Comparison of ENCODE assay signal across 1 cellular context in the genomic region with DNA sequence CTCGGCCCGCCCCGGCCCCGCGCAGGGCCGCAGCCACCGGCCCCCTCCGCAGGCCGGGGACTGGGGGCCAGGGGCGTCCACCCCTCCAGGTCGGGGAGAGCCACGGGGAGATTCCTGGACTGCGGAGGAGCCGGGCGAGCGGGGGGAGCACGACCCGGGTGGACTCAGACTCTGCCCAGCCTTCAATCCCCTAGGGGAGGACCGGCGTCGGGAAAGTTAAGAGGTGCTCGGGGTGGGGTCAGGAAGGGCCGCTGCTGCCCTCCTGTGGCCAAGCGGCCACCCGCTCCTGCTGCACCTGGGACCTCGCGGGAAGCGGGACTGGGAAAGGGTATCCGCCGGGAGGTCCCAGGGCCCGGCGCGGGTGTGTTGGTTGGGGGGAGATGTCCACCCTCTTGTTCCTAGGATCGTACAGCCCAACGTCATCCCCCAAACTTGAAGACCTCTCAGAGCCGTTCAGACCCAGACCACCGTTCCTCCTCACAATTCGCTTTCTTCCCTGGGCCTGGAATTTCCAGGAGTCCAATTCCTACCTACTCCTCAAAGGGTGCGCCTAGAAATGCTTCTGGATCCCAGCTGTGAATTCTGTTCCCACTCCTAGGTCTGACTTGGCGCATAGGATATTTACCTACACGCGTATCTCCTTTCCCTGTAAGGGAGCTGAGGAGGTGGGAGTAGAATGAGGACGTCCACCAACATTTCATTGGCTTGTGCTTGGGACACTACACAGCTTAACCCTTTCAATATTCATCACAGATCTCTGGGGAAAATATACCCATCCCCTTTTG.
TF ChIP-seq lines count a peak whose summit lies in the region.

No MANE protein-coding gene starts in this region.

TF ChIP-seq in K562, 482 proteins besides CTCF, POLR2A, EP300 and RAD21 (continued from another document and continues in another):
- TF ChIP-seq, protein P1, sequence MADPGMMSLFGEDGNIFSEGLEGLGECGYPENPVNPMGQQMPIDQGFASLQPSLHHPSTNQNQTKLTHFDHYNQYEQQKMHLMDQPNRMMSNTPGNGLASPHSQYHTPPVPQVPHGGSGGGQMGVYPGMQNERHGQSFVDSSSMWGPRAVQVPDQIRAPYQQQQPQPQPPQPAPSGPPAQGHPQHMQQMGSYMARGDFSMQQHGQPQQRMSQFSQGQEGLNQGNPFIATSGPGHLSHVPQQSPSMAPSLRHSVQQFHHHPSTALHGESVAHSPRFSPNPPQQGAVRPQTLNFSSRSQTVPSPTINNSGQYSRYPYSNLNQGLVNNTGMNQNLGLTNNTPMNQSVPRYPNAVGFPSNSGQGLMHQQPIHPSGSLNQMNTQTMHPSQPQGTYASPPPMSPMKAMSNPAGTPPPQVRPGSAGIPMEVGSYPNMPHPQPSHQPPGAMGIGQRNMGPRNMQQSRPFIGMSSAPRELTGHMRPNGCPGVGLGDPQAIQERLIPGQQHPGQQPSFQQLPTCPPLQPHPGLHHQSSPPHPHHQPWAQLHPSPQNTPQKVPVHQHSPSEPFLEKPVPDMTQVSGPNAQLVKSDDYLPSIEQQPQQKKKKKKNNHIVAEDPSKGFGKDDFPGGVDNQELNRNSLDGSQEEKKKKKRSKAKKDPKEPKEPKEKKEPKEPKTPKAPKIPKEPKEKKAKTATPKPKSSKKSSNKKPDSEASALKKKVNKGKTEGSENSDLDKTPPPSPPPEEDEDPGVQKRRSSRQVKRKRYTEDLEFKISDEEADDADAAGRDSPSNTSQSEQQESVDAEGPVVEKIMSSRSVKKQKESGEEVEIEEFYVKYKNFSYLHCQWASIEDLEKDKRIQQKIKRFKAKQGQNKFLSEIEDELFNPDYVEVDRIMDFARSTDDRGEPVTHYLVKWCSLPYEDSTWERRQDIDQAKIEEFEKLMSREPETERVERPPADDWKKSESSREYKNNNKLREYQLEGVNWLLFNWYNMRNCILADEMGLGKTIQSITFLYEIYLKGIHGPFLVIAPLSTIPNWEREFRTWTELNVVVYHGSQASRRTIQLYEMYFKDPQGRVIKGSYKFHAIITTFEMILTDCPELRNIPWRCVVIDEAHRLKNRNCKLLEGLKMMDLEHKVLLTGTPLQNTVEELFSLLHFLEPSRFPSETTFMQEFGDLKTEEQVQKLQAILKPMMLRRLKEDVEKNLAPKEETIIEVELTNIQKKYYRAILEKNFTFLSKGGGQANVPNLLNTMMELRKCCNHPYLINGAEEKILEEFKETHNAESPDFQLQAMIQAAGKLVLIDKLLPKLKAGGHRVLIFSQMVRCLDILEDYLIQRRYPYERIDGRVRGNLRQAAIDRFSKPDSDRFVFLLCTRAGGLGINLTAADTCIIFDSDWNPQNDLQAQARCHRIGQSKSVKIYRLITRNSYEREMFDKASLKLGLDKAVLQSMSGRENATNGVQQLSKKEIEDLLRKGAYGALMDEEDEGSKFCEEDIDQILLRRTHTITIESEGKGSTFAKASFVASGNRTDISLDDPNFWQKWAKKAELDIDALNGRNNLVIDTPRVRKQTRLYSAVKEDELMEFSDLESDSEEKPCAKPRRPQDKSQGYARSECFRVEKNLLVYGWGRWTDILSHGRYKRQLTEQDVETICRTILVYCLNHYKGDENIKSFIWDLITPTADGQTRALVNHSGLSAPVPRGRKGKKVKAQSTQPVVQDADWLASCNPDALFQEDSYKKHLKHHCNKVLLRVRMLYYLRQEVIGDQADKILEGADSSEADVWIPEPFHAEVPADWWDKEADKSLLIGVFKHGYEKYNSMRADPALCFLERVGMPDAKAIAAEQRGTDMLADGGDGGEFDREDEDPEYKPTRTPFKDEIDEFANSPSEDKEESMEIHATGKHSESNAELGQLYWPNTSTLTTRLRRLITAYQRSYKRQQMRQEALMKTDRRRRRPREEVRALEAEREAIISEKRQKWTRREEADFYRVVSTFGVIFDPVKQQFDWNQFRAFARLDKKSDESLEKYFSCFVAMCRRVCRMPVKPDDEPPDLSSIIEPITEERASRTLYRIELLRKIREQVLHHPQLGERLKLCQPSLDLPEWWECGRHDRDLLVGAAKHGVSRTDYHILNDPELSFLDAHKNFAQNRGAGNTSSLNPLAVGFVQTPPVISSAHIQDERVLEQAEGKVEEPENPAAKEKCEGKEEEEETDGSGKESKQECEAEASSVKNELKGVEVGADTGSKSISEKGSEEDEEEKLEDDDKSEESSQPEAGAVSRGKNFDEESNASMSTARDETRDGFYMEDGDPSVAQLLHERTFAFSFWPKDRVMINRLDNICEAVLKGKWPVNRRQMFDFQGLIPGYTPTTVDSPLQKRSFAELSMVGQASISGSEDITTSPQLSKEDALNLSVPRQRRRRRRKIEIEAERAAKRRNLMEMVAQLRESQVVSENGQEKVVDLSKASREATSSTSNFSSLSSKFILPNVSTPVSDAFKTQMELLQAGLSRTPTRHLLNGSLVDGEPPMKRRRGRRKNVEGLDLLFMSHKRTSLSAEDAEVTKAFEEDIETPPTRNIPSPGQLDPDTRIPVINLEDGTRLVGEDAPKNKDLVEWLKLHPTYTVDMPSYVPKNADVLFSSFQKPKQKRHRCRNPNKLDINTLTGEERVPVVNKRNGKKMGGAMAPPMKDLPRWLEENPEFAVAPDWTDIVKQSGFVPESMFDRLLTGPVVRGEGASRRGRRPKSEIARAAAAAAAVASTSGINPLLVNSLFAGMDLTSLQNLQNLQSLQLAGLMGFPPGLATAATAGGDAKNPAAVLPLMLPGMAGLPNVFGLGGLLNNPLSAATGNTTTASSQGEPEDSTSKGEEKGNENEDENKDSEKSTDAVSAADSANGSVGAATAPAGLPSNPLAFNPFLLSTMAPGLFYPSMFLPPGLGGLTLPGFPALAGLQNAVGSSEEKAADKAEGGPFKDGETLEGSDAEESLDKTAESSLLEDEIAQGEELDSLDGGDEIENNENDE (IDR thresholded peaks at IDR 0.05; ENCODE audit: low read depth, low read length), result no peak
- no peak for TF ChIP-seq TCFL5 (CRISPR knock-in tag; conservative IDR thresholded peaks at IDR 0.05)
- no peak for TF ChIP-seq CBX5 (IDR thresholded peaks at IDR 0.05; ENCODE audit: borderline replicate concordance, low read depth)
- no peak for TF ChIP-seq ATF1 (CRISPR knock-in tag; IDR thresholded peaks at IDR 0.05)
- TF ChIP-seq ATF1 (tag; IDR thresholded peaks at IDR 0.05), result peak; percentile 31
- TF ChIP-seq SUPT5H (IDR thresholded peaks at IDR 0.05), result no peak
- no peak; the same call in 1 of the 2 replicates for TF ChIP-seq LCOR (CRISPR knock-in tag; IDR thresholded peaks at IDR 0.05)
- no peak for TF ChIP-seq EHMT2 (IDR thresholded peaks at IDR 0.05)
- TF ChIP-seq LEF1 (IDR thresholded peaks at IDR 0.05), result no peak
- TF ChIP-seq RBFOX2 (IDR thresholded peaks at IDR 0.05; ENCODE audit: low read depth, low read length), result peak; percentile 43
- TF ChIP-seq ZNF347 (CRISPR knock-in tag; IDR thresholded peaks at IDR 0.05; ENCODE audit: low read depth), result no peak
- TF ChIP-seq, protein P2, sequence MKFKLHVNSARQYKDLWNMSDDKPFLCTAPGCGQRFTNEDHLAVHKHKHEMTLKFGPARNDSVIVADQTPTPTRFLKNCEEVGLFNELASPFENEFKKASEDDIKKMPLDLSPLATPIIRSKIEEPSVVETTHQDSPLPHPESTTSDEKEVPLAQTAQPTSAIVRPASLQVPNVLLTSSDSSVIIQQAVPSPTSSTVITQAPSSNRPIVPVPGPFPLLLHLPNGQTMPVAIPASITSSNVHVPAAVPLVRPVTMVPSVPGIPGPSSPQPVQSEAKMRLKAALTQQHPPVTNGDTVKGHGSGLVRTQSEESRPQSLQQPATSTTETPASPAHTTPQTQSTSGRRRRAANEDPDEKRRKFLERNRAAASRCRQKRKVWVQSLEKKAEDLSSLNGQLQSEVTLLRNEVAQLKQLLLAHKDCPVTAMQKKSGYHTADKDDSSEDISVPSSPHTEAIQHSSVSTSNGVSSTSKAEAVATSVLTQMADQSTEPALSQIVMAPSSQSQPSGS (CRISPR knock-in tag; IDR thresholded peaks at IDR 0.05), result no peak
- no peak for TF ChIP-seq NCOA4 (IDR thresholded peaks at IDR 0.05; ENCODE audit: partially characterized antibody)
- no peak for TF ChIP-seq STAT5B (CRISPR knock-in tag; IDR thresholded peaks at IDR 0.05)
- no peak for TF ChIP-seq ZNF253 (CRISPR knock-in tag; conservative IDR thresholded peaks at IDR 0.05)
- TF ChIP-seq, protein P3, sequence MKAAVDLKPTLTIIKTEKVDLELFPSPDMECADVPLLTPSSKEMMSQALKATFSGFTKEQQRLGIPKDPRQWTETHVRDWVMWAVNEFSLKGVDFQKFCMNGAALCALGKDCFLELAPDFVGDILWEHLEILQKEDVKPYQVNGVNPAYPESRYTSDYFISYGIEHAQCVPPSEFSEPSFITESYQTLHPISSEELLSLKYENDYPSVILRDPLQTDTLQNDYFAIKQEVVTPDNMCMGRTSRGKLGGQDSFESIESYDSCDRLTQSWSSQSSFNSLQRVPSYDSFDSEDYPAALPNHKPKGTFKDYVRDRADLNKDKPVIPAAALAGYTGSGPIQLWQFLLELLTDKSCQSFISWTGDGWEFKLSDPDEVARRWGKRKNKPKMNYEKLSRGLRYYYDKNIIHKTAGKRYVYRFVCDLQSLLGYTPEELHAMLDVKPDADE (conservative IDR thresholded peaks at IDR 0.05; ENCODE audit: control insufficient read depth, low read depth, low read length), result no peak
- TF ChIP-seq ZC3H11A (IDR thresholded peaks at IDR 0.05; ENCODE audit: low read depth, low read length), result peak; percentile 67; the same call in 1 of the 2 replicates
- TF ChIP-seq SP1 (CRISPR knock-in tag; IDR thresholded peaks at IDR 0.05), result peak; percentile 90
- TF ChIP-seq, protein P4, sequence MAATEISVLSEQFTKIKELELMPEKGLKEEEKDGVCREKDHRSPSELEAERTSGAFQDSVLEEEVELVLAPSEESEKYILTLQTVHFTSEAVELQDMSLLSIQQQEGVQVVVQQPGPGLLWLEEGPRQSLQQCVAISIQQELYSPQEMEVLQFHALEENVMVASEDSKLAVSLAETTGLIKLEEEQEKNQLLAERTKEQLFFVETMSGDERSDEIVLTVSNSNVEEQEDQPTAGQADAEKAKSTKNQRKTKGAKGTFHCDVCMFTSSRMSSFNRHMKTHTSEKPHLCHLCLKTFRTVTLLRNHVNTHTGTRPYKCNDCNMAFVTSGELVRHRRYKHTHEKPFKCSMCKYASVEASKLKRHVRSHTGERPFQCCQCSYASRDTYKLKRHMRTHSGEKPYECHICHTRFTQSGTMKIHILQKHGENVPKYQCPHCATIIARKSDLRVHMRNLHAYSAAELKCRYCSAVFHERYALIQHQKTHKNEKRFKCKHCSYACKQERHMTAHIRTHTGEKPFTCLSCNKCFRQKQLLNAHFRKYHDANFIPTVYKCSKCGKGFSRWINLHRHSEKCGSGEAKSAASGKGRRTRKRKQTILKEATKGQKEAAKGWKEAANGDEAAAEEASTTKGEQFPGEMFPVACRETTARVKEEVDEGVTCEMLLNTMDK (IDR thresholded peaks at IDR 0.05; ENCODE audit: borderline replicate concordance, insufficient read depth, low read depth, low read length, poor library complexity, severe bottlenecking), result peak; percentile 69
- TF ChIP-seq, protein P5, sequence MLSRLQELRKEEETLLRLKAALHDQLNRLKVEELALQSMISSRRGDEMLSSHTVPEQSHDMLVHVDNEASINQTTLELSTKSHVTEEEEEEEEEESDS (CRISPR knock-in tag; IDR thresholded peaks at IDR 0.05), result no peak
- no peak for TF ChIP-seq POLR3G (IDR thresholded peaks at IDR 0.05; ENCODE audit: extremely low read depth, insufficient read length, insufficient replicate concordance)
- peak; percentile 12; the same call in 1 of the 2 replicates for TF ChIP-seq KLF16 (IDR thresholded peaks at IDR 0.05)
- TF ChIP-seq, protein P6, sequence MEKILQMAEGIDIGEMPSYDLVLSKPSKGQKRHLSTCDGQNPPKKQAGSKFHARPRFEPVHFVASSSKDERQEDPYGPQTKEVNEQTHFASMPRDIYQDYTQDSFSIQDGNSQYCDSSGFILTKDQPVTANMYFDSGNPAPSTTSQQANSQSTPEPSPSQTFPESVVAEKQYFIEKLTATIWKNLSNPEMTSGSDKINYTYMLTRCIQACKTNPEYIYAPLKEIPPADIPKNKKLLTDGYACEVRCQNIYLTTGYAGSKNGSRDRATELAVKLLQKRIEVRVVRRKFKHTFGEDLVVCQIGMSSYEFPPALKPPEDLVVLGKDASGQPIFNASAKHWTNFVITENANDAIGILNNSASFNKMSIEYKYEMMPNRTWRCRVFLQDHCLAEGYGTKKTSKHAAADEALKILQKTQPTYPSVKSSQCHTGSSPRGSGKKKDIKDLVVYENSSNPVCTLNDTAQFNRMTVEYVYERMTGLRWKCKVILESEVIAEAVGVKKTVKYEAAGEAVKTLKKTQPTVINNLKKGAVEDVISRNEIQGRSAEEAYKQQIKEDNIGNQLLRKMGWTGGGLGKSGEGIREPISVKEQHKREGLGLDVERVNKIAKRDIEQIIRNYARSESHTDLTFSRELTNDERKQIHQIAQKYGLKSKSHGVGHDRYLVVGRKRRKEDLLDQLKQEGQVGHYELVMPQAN (IDR thresholded peaks at IDR 0.05; ENCODE audit: borderline replicate concordance), result 0 out of 2 replicates have a peak, but pooled peaks have one; percentile 27
- TF ChIP-seq, protein P7, sequence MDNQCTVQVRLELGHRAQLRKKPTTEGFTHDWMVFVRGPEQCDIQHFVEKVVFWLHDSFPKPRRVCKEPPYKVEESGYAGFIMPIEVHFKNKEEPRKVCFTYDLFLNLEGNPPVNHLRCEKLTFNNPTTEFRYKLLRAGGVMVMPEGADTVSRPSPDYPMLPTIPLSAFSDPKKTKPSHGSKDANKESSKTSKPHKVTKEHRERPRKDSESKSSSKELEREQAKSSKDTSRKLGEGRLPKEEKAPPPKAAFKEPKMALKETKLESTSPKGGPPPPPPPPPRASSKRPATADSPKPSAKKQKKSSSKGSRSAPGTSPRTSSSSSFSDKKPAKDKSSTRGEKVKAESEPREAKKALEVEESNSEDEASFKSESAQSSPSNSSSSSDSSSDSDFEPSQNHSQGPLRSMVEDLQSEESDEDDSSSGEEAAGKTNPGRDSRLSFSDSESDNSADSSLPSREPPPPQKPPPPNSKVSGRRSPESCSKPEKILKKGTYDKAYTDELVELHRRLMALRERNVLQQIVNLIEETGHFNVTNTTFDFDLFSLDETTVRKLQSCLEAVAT (IDR thresholded peaks at IDR 0.05), result no peak
- TF ChIP-seq ZNF780A (CRISPR knock-in tag; IDR thresholded peaks at IDR 0.05), result no peak
- TF ChIP-seq, protein P8, sequence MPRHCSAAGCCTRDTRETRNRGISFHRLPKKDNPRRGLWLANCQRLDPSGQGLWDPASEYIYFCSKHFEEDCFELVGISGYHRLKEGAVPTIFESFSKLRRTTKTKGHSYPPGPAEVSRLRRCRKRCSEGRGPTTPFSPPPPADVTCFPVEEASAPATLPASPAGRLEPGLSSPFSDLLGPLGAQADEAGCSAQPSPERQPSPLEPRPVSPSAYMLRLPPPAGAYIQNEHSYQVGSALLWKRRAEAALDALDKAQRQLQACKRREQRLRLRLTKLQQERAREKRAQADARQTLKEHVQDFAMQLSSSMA (CRISPR knock-in tag; IDR thresholded peaks at IDR 0.05), result no peak
- TF ChIP-seq, protein P9, sequence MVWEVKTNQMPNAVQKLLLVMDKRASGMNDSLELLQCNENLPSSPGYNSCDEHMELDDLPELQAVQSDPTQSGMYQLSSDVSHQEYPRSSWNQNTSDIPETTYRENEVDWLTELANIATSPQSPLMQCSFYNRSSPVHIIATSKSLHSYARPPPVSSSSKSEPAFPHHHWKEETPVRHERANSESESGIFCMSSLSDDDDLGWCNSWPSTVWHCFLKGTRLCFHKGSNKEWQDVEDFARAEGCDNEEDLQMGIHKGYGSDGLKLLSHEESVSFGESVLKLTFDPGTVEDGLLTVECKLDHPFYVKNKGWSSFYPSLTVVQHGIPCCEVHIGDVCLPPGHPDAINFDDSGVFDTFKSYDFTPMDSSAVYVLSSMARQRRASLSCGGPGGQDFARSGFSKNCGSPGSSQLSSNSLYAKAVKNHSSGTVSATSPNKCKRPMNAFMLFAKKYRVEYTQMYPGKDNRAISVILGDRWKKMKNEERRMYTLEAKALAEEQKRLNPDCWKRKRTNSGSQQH (CRISPR knock-in tag; IDR thresholded peaks at IDR 0.05), result no peak
- peak; percentile 81 for TF ChIP-seq CXXC5 (CRISPR knock-in tag; IDR thresholded peaks at IDR 0.05)
- TF ChIP-seq ZNF23 (CRISPR knock-in tag; IDR thresholded peaks at IDR 0.05), result no peak
- TF ChIP-seq HDAC6 (IDR thresholded peaks at IDR 0.05; ENCODE audit: low read depth, low read length), result no peak
- TF ChIP-seq HMGN3 (IDR thresholded peaks at IDR 0.05; ENCODE audit: borderline replicate concordance, extremely low read depth, insufficient read length, low read depth, low read length), result peak; percentile 38
- no peak for TF ChIP-seq SAFB2 (IDR thresholded peaks at IDR 0.05; ENCODE audit: borderline replicate concordance, low read depth, low read length, severe bottlenecking)
